Comparison of ENCODE assay signal across 10 cellular contexts in genomic region chr2:222319576-222320440, GRCh38. TPM values are rescaled to one million over a fixed set of nuclear protein-coding genes. Genes with fewer than 3 reads are reported as not detected.
DNase-seq lines count a peak whose midpoint lies in the region; ATAC-seq and TF ChIP-seq lines count a peak whose summit lies in the region.
"Had no signal": no experiment of that assay in that cellular context is flagged by ENCODE, and none has a peak within 500 bp of the region (broad histone marks: within the 10 kb centered on the region; RNA-seq: fewer than 3 reads in every experiment).

No MANE protein-coding gene starts in this region.

- H3K36me3 Mint-ChIP-seq in osteocyte (ENCODE audit: unreplicated experiment) = no peaks in the 10 kb centered on the region

- TF ChIP-seq CTCF in fibroblast of pulmonary artery (IDR thresholded peaks at IDR 0.05; ENCODE audit: low read length, missing control alignments) = no peak
- no peak for TF ChIP-seq CTCF in osteocyte (IDR thresholded peaks at IDR 0.05)

- H3K27me3 Mint-ChIP-seq in osteocyte (ENCODE audit: unreplicated experiment) = peaks cover 68% of the 10 kb centered on the region

- no peak overlapping the region for H3K27ac ChIP-seq in SK-N-MC
- H3K27ac ChIP-seq: epithelial cell of prostate had no signal

- no peak overlapping the region for H3K9ac ChIP-seq in SK-N-MC (ENCODE audit: insufficient read length)

- H3K27ac Mint-ChIP-seq in osteocyte (ENCODE audit: unreplicated experiment) = no peak overlapping the region

- H3K4me3 Mint-ChIP-seq in osteocyte (ENCODE audit: unreplicated experiment) = peak overlapping the region; percentile 72

- H3K4me3 ChIP-seq in SK-N-MC = peak overlapping the region; percentile 85
- peak overlapping the region; percentile 51 for H3K4me3 ChIP-seq in fibroblast of pulmonary artery (replicated peaks; ENCODE audit: low read depth, low read length)

- ATAC-seq in GM21367 (IDR thresholded peaks at IDR 0.05; ENCODE audit: unreplicated experiment) (peak; percentile 38), HG03571 (IDR thresholded peaks at IDR 0.05; ENCODE audit: unreplicated experiment) (peak; percentile 42)

- H3K36me3 ChIP-seq in SK-N-MC (ENCODE audit: insufficient read depth, low read length) = no peaks in the 10 kb centered on the region

- H3K4me1 Mint-ChIP-seq in osteocyte (ENCODE audit: unreplicated experiment) = peaks cover 14% of the 10 kb centered on the region

- no peaks in the 10 kb centered on the region for H3K9me3 Mint-ChIP-seq in osteocyte (ENCODE audit: unreplicated experiment)

- no peaks in the 10 kb centered on the region for H3K9me3 ChIP-seq in SK-N-MC (ENCODE audit: low read depth, low read length)

- DNase-seq in NCI-H2029 (lab: John Stamatoyannopoulos, UW) (peak; percentile 16), NCI-H2029 treated with DMSO at 0.1 percent for 48 hours (lab: John Stamatoyannopoulos, UW) (no peak), SK-N-MC (ENCODE audit: low read depth, low spot score) (no peak), fibroblast of pulmonary artery (ENCODE audit: low read depth) (no peak), osteocyte (ENCODE audit: extremely low spot score, unreplicated experiment) (no peak), hippocampal formation (lab: John Stamatoyannopoulos, UW) (no peak)
- DNase-seq: DND-41 had no signal

RNA-seq across cellular contexts. Expression of gene PAX3, which starts 21.0 kb away (rescaled TPM):
- total RNA-seq in osteocyte = 2.3 and 2.8 TPM in 2 replicates
